Comparison of ENCODE assay signal across 11 cellular contexts in genomic region chr12:118175823-118176447, GRCh38. TPM values are rescaled to one million over a fixed set of nuclear protein-coding genes. Genes with fewer than 3 reads are reported as not detected.
DNase-seq lines count a peak whose midpoint lies in the region; ATAC-seq lines count a peak whose summit lies in the region.
"Had no signal": no experiment of that assay in that cellular context is flagged by ENCODE, and none has a peak within 500 bp of the region (broad histone marks: within the 10 kb centered on the region; RNA-seq: fewer than 3 reads in every experiment).

No MANE protein-coding gene starts in this region.

- H3K9me3 Mint-ChIP-seq in memory B cell: no peaks in the 10 kb centered on the region
- H3K9me3 Mint-ChIP-seq: activated CD4-positive, alpha-beta T cell treated with anti-CD3 and anti-CD28 coated beads, Interleukin-2, amount 10 ng/mL, durations not matched to agents 24 days and 14 days; activated naive CD4-positive, alpha-beta T cell treated with anti-CD3 and anti-CD28 coated beads, Interleukin-2, amount 50 U/mL, for 72 hours had no signal

- H3K36me3 Mint-ChIP-seq in memory B cell: peaks cover 37% of the 10 kb centered on the region

- peaks cover 10% of the 10 kb centered on the region for H3K4me1 Mint-ChIP-seq in memory B cell
- H3K4me1 Mint-ChIP-seq: activated CD4-positive, alpha-beta T cell treated with anti-CD3 and anti-CD28 coated beads, Interleukin-2, amount 10 ng/mL, durations not matched to agents 24 days and 14 days had no signal

- ATAC-seq in GM18909 (IDR thresholded peaks at IDR 0.05; ENCODE audit: poor library complexity, unreplicated experiment) (peak; percentile 85), HG02759 (IDR thresholded peaks at IDR 0.05; ENCODE audit: unreplicated experiment) (peak; percentile 93), HG03558 (IDR thresholded peaks at IDR 0.05; ENCODE audit: extremely low read depth, unreplicated experiment) (peak; percentile 56), memory B cell (ENCODE audit: low read depth) (peak; percentile 65)
- ATAC-seq: activated naive CD4-positive, alpha-beta T cell treated with anti-CD3 and anti-CD28 coated beads, Interleukin-2, amount 50 U/mL, for 72 hours had no signal

- no peaks in the 10 kb centered on the region for H3K27me3 Mint-ChIP-seq in memory B cell
- H3K27me3 Mint-ChIP-seq: activated CD4-positive, alpha-beta T cell treated with anti-CD3 and anti-CD28 coated beads, Interleukin-2, amount 10 ng/mL, durations not matched to agents 24 days and 14 days had no signal

- peak overlapping the region; percentile 4 for H3K27ac Mint-ChIP-seq in memory B cell
- H3K27ac Mint-ChIP-seq: activated CD4-positive, alpha-beta T cell treated with anti-CD3 and anti-CD28 coated beads, Interleukin-2, amount 10 ng/mL, durations not matched to agents 24 days and 14 days; activated naive CD4-positive, alpha-beta T cell treated with anti-CD3 and anti-CD28 coated beads, Interleukin-2, amount 50 U/mL, for 72 hours had no signal

- peak overlapping the region; percentile 1 for H3K4me3 Mint-ChIP-seq in memory B cell
- H3K4me3 Mint-ChIP-seq: activated CD4-positive, alpha-beta T cell treated with anti-CD3 and anti-CD28 coated beads, Interleukin-2, amount 10 ng/mL, durations not matched to agents 24 days and 14 days had no signal

- DNase-seq in memory B cell (ENCODE audit: low spot score in 2 of 2) (no peak), RKO (ENCODE audit: low spot score) (no peak), COLO668 (lab: John Stamatoyannopoulos, UW; ENCODE audit: unreplicated experiment) (no peak), ureter (ENCODE audit: low spot score) (no peak)
- DNase-seq in stimulated activated CD4-positive, alpha-beta T cell treated with anti-CD3 and anti-CD28 coated beads, Interleukin-4, amount 100 ng/mL, for 24 hours: no peak
- DNase-seq: activated CD4-positive, alpha-beta T cell treated with anti-CD3 and anti-CD28 coated beads, Interleukin-2, amount 10 ng/mL, durations not matched to agents 24 days and 14 days; SJCRH30 had no signal

RNA-seq across cellular contexts. Expression of gene PEBP1, which starts 40.0 kb away (rescaled TPM):
- 291 TPM for total RNA-seq in ureter
